Comparison of ENCODE assay signal across 13 cellular contexts in genomic region chr1:239811211-239811902, GRCh38.
DNase-seq lines count a peak whose midpoint lies in the region; ATAC-seq and TF ChIP-seq lines count a peak whose summit lies in the region.
"Had no signal": no experiment of that assay in that cellular context is flagged by ENCODE, and none has a peak within 500 bp of the region (broad histone marks: within the 10 kb centered on the region; RNA-seq: fewer than 3 reads in every experiment).

No MANE protein-coding gene starts in this region.

- H3K4me1 ChIP-seq in SJCRH30 (peaks cover 42% of the 10 kb centered on the region), sigmoid colon (peaks cover 0 to 55% (median 48%) of the 10 kb centered on the region in 4 donors)

- intact Hi-C loops in sigmoid colon (cut with DNase I): loop anchor here (10.0 kb wide), 1 partner anchor 83 kb away; no protein-coding TSS in a partner anchor

- no peak overlapping the region for H3K27ac Mint-ChIP-seq in effector memory CD8-positive, alpha-beta T cell

- no peaks in the 10 kb centered on the region for H3K9me3 ChIP-seq in SJCRH30 (replicated peaks)
- no peaks in the 10 kb centered on the region for H3K9me3 ChIP-seq in sigmoid colon

- WGBS in sigmoid colon, 2 donors: 78 to 88% methylated on average over 8 of the region's 8 CpGs

- H3K27me3 Mint-ChIP-seq in activated T-cell treated with anti-CD3 and anti-CD28 coated beads, Interleukin-2, amount 50 U/mL, for 4 hours (ENCODE audit: low read depth): no peaks in the 10 kb centered on the region
- no peaks in the 10 kb centered on the region for H3K27me3 Mint-ChIP-seq in effector memory CD8-positive, alpha-beta T cell

- H3K9me3 Mint-ChIP-seq in activated T-cell treated with anti-CD3 and anti-CD28 coated beads, Interleukin-2, amount 50 U/mL, for 4 hours: no peaks in the 10 kb centered on the region
- no peaks in the 10 kb centered on the region for H3K9me3 Mint-ChIP-seq in effector memory CD8-positive, alpha-beta T cell

- H3K4me3 ChIP-seq in SJCRH30 (no peak overlapping the region), sigmoid colon (no peak overlapping the region)

- no peak for TF ChIP-seq CTCF in sigmoid colon (IDR thresholded peaks at IDR 0.05)

- H3K4me1 Mint-ChIP-seq in activated T-cell treated with anti-CD3 and anti-CD28 coated beads, Interleukin-2, amount 50 U/mL, for 4 hours (ENCODE audit: low read depth): peaks cover 29% of the 10 kb centered on the region
- H3K4me1 Mint-ChIP-seq in effector memory CD8-positive, alpha-beta T cell (ENCODE audit: low read depth in 2 of 2): peaks cover 6 to 12% of the 10 kb centered on the region in 2 donors

- peak; percentile 36 to 49 for ATAC-seq in activated T-cell treated with anti-CD3 and anti-CD28 coated beads, Interleukin-2, amount 50 U/mL, for 4 hours
- peak; percentile 62 for ATAC-seq in effector memory CD8-positive, alpha-beta T cell (replicated peaks)
- ATAC-seq in GM21526 (IDR thresholded peaks at IDR 0.05; ENCODE audit: low FRiP score, unreplicated experiment): no peak
- ATAC-seq in GM21825 (IDR thresholded peaks at IDR 0.05; ENCODE audit: unreplicated experiment): no peak
- no peak for ATAC-seq in esophagus mucosa

- no peak for DNase-seq in activated T-cell treated with anti-CD3 and anti-CD28 coated beads, Interleukin-2, amount 50 U/mL, for 4 hours
- DNase-seq in activated T-cell treated with anti-CD3 and anti-CD28 coated beads for 4 hours (no peak), SJCRH30 (peak; percentile 93 to 96), sigmoid colon (no peak)
- DNase-seq in effector memory CD8-positive, alpha-beta T cell: no peak
- DNase-seq: dermis blood vessel endothelial cell, DMS153, NCI-H446 treated with DMSO at 0.1 percent for 48 hours, Right ventricle myocardium superior had no signal

- TF ChIP-seq POLR2A in sigmoid colon (IDR thresholded peaks at IDR 0.05): no peak

- H3K27ac ChIP-seq in SJCRH30 (peak overlapping the region; percentile 96), sigmoid colon (peak overlapping the region in 3 of 4 donors; percentile 33 to 62 (median 49))
- H3K27ac ChIP-seq: VCaP had no signal

- no peak overlapping the region for H3K4me3 Mint-ChIP-seq in activated T-cell treated with anti-CD3 and anti-CD28 coated beads, Interleukin-2, amount 50 U/mL, for 4 hours
- H3K4me3 Mint-ChIP-seq in effector memory CD8-positive, alpha-beta T cell: no peak overlapping the region

- H3K27me3 ChIP-seq in SJCRH30 (no peaks in the 10 kb centered on the region), sigmoid colon (no peaks in the 10 kb centered on the region)

- no peak for TF ChIP-seq EP300 in sigmoid colon (IDR thresholded peaks at IDR 0.05)

- H3K36me3 Mint-ChIP-seq in activated T-cell treated with anti-CD3 and anti-CD28 coated beads, Interleukin-2, amount 50 U/mL, for 4 hours (ENCODE audit: insufficient read depth): no peaks in the 10 kb centered on the region
- peaks cover 4% of the 10 kb centered on the region for H3K36me3 Mint-ChIP-seq in effector memory CD8-positive, alpha-beta T cell (ENCODE audit: insufficient read depth)

- H3K36me3 ChIP-seq in SJCRH30 (no peaks in the 10 kb centered on the region), sigmoid colon (no peaks in the 10 kb centered on the region)

Comparison
In these comparisons a context has a peak if more than half of its experiments do, and no peak if none do; other contexts are left out.
1. ATAC-seq: peak in activated T-cell treated with anti-CD3 and anti-CD28 coated beads, Interleukin-2, amount 50 U/mL, for 4 hours (2 of 2) and effector memory CD8-positive, alpha-beta T cell (single experiment); none in GM21526 (single experiment), GM21825 (single experiment) and esophagus mucosa (single experiment).
2. DNase-seq: peak in SJCRH30 (2 of 2); none in activated T-cell treated with anti-CD3 and anti-CD28 coated beads, Interleukin-2, amount 50 U/mL, for 4 hours (single experiment), activated T-cell treated with anti-CD3 and anti-CD28 coated beads for 4 hours (single experiment), effector memory CD8-positive, alpha-beta T cell (0 of 3) and sigmoid colon (single experiment).